In the genomic region with DNA sequence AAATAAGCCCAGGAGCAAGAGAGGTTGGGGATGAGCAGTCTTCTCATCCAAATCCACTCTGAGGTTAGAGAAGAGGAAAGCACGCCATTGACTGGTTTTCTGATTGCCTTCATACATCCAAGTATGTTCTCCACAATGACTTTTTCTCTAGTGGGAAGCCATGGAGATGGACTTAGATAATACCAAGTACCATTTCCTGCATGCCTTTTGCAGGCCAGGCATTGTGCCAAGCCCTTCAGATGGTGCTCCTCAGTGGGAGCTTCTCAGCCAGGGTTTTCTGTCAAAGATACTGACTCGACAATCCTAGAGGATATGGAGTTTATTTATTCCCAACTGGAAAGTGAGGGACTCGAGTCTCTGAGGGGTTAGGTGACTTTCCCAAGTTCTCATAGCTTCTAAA, we compare ENCODE assay signal across 2 cellular contexts.
TF ChIP-seq lines count a peak whose summit lies in the region.

No MANE protein-coding gene starts in this region.

TF ChIP-seq in A549, 52 proteins besides CTCF, POLR2A, EP300 and RAD21 (continued from another document):
- TF ChIP-seq, protein P1, sequence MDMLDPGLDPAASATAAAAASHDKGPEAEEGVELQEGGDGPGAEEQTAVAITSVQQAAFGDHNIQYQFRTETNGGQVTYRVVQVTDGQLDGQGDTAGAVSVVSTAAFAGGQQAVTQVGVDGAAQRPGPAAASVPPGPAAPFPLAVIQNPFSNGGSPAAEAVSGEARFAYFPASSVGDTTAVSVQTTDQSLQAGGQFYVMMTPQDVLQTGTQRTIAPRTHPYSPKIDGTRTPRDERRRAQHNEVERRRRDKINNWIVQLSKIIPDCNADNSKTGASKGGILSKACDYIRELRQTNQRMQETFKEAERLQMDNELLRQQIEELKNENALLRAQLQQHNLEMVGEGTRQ (IDR thresholded peaks at IDR 0.05) = no peak
- no peak for TF ChIP-seq CBX2 (IDR thresholded peaks at IDR 0.05; ENCODE audit: borderline replicate concordance, low read depth)
- TF ChIP-seq SREBF2 (IDR thresholded peaks at IDR 0.05) = no peak
- no peak for TF ChIP-seq NPAS2 (CRISPR knock-in tag; IDR thresholded peaks at IDR 0.05; ENCODE audit: borderline replicate concordance)
- TF ChIP-seq NFE2L2 (conservative IDR thresholded peaks at IDR 0.05; ENCODE audit: low read length) = no peak

TF ChIP-seq in SK-N-SH treated with all-trans-retinoic acid at 6 μM for 48 hours, 23 proteins besides CTCF, POLR2A, EP300 and RAD21 (continued from another document):
- TF ChIP-seq, protein P2, sequence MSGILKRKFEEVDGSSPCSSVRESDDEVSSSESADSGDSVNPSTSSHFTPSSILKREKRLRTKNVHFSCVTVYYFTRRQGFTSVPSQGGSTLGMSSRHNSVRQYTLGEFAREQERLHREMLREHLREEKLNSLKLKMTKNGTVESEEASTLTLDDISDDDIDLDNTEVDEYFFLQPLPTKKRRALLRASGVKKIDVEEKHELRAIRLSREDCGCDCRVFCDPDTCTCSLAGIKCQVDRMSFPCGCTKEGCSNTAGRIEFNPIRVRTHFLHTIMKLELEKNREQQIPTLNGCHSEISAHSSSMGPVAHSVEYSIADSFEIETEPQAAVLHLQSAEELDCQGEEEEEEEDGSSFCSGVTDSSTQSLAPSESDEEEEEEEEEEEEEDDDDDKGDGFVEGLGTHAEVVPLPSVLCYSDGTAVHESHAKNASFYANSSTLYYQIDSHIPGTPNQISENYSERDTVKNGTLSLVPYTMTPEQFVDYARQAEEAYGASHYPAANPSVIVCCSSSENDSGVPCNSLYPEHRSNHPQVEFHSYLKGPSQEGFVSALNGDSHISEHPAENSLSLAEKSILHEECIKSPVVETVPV (CRISPR knock-in tag; IDR thresholded peaks at IDR 0.05) = no peak
- TF ChIP-seq RARB (CRISPR knock-in tag; IDR thresholded peaks at IDR 0.05) = no peak
- TF ChIP-seq GLIS3 (CRISPR knock-in tag; IDR thresholded peaks at IDR 0.05) = no peak
- TF ChIP-seq TCF4 (CRISPR knock-in tag; IDR thresholded peaks at IDR 0.05; ENCODE audit: borderline replicate concordance) = no peak
- TF ChIP-seq, protein P3, sequence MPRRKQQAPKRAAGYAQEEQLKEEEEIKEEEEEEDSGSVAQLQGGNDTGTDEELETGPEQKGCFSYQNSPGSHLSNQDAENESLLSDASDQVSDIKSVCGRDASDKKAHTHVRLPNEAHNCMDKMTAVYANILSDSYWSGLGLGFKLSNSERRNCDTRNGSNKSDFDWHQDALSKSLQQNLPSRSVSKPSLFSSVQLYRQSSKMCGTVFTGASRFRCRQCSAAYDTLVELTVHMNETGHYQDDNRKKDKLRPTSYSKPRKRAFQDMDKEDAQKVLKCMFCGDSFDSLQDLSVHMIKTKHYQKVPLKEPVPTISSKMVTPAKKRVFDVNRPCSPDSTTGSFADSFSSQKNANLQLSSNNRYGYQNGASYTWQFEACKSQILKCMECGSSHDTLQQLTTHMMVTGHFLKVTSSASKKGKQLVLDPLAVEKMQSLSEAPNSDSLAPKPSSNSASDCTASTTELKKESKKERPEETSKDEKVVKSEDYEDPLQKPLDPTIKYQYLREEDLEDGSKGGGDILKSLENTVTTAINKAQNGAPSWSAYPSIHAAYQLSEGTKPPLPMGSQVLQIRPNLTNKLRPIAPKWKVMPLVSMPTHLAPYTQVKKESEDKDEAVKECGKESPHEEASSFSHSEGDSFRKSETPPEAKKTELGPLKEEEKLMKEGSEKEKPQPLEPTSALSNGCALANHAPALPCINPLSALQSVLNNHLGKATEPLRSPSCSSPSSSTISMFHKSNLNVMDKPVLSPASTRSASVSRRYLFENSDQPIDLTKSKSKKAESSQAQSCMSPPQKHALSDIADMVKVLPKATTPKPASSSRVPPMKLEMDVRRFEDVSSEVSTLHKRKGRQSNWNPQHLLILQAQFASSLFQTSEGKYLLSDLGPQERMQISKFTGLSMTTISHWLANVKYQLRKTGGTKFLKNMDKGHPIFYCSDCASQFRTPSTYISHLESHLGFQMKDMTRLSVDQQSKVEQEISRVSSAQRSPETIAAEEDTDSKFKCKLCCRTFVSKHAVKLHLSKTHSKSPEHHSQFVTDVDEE (CRISPR knock-in tag; IDR thresholded peaks at IDR 0.05) = no peak
- TF ChIP-seq ZFP3 (CRISPR knock-in tag; IDR thresholded peaks at IDR 0.05) = no peak
- no peak for TF ChIP-seq TOX (CRISPR knock-in tag; IDR thresholded peaks at IDR 0.05; ENCODE audit: borderline replicate concordance)
- TF ChIP-seq ZC3H10 (CRISPR knock-in tag; IDR thresholded peaks at IDR 0.05) = no peak
- TF ChIP-seq ZNF70 (CRISPR knock-in tag; IDR thresholded peaks at IDR 0.05) = no peak
TF ChIP-seq in SK-N-SH treated with all-trans-retinoic acid at 6 μM for 48 hours: peak in this region for 0.
